Comparison of ENCODE assay signal across 1 cellular context in genomic region chr16:1991588-1992474, GRCh38.
TF ChIP-seq lines count a peak whose summit lies in the region.

No MANE protein-coding gene starts in this region.

TF ChIP-seq in HEK293, 187 proteins besides CTCF, POLR2A, EP300 and RAD21 (continued from another document):
- no peak for TF ChIP-seq REPIN1 (tag by site-specific recombination; IDR thresholded peaks at IDR 0.05; ENCODE audit: low read depth)
- no peak for TF ChIP-seq ZNF514 (tag by site-specific recombination; IDR thresholded peaks at IDR 0.05)
- TF ChIP-seq ZNF366 (tag by site-specific recombination; conservative IDR thresholded peaks at IDR 0.05) = no peak
- 0 out of 2 replicates have a peak, but pooled peaks have one; percentile 20 for TF ChIP-seq KLF8 (tag by site-specific recombination; IDR thresholded peaks at IDR 0.05)
- TF ChIP-seq ZNF362 (tag by site-specific recombination; IDR thresholded peaks at IDR 0.05) = no peak
- no peak for TF ChIP-seq ZBTB11 (tag by site-specific recombination; conservative IDR thresholded peaks at IDR 0.05; ENCODE audit: low read depth)
- TF ChIP-seq ZNF266 (tag by site-specific recombination; IDR thresholded peaks at IDR 0.05; ENCODE audit: low read depth) = no peak
- peak; percentile 61 for TF ChIP-seq KLF1 (tag by site-specific recombination; IDR thresholded peaks at IDR 0.05)
